1 cellular context compared by ENCODE assay signal in the genomic region with DNA sequence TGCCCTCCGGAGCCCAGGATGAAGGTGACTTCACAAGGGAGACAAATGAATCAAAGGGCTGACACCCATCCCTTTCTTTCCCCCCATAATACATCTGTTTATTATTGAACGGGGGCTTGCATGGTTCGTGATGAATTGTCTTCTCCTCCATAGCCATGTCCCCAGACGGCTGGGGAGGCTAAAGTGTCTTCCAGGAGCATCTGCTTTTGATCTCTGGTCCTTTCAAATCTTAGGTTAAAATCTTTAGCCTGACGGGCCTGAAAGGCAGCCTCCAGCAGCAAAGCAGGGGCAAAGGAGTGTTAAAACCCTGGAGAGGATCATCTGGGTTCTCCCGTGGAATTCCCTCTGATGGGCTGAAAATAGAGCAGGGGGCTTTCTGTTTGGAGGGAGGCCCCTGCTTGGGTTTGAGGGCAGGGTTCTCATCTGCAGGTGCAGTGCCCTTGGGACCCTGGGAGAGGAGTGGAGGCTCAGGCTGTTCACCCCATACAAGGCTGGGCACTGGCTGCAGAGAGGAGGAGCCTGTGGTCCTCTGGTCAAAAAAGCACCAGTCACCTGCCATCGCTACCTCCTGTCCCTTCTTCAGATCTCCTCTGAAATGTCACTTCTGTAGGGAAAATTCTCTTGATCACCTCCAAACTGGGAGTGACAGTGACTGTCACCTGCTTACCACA.
TF ChIP-seq lines count a peak whose summit lies in the region.

No MANE protein-coding gene starts in this region.

TF ChIP-seq in HepG2, 621 proteins besides CTCF, POLR2A, EP300 and RAD21 (continued from another document):
- TF ChIP-seq, protein P1, sequence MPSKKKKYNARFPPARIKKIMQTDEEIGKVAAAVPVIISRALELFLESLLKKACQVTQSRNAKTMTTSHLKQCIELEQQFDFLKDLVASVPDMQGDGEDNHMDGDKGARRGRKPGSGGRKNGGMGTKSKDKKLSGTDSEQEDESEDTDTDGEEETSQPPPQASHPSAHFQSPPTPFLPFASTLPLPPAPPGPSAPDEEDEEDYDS (CRISPR knock-in tag; IDR thresholded peaks at IDR 0.05): no peak
- TF ChIP-seq, protein P2, sequence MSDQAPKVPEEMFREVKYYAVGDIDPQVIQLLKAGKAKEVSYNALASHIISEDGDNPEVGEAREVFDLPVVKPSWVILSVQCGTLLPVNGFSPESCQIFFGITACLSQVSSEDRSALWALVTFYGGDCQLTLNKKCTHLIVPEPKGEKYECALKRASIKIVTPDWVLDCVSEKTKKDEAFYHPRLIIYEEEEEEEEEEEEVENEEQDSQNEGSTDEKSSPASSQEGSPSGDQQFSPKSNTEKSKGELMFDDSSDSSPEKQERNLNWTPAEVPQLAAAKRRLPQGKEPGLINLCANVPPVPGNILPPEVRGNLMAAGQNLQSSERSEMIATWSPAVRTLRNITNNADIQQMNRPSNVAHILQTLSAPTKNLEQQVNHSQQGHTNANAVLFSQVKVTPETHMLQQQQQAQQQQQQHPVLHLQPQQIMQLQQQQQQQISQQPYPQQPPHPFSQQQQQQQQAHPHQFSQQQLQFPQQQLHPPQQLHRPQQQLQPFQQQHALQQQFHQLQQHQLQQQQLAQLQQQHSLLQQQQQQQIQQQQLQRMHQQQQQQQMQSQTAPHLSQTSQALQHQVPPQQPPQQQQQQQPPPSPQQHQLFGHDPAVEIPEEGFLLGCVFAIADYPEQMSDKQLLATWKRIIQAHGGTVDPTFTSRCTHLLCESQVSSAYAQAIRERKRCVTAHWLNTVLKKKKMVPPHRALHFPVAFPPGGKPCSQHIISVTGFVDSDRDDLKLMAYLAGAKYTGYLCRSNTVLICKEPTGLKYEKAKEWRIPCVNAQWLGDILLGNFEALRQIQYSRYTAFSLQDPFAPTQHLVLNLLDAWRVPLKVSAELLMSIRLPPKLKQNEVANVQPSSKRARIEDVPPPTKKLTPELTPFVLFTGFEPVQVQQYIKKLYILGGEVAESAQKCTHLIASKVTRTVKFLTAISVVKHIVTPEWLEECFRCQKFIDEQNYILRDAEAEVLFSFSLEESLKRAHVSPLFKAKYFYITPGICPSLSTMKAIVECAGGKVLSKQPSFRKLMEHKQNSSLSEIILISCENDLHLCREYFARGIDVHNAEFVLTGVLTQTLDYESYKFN (CRISPR knock-in tag; conservative IDR thresholded peaks at IDR 0.05): no peak
